Comparison of ENCODE assay signal across 9 cellular contexts in the genomic region with DNA sequence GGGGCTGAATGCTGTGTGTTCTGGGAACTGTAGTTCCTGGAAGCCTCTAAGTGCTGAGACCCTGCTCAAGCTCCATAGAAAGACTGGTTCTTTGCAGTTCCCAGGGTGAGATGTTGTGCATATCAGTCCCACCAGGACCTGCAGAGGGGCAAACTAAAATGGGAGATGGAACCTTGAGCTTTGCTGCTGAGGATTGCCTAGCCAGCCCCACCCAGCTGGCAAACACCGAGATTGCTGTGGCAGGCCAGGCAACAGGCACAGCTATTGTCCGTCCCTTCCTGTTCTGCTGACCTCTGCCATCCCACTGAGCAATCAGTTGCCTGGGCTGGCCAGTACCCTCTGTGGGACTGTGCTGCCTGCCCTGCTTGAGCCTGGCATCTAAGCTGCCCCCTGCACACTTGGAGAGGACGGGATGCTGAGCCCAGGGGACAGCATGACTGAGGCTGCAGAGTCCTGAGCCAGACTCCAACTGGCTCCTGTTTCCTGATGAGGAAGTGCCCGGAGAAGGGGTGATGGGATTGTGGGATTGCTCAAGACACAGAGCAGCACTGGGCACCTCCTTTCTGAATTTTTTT. TPM values are rescaled to one million over a fixed set of nuclear protein-coding genes. Genes with fewer than 3 reads are reported as not detected.
DNase-seq lines count a peak whose midpoint lies in the region; ATAC-seq and TF ChIP-seq lines count a peak whose summit lies in the region.
"Had no signal": no experiment of that assay in that cellular context is flagged by ENCODE, and none has a peak within 500 bp of the region (broad histone marks: within the 10 kb centered on the region; RNA-seq: fewer than 3 reads in every experiment).

No MANE protein-coding gene starts in this region.

- H3K4me3 ChIP-seq in heart right ventricle = no peak overlapping the region
- H3K4me3 ChIP-seq in body of pancreas = no peak overlapping the region
- H3K4me3 ChIP-seq in mucosa of descending colon = no peak overlapping the region
- H3K4me3 ChIP-seq in upper lobe of right lung = no peak overlapping the region

- H3K4me1 ChIP-seq in heart right ventricle (peaks cover 3 to 36% (median 27%) of the 10 kb centered on the region in 9 donors), body of pancreas (peaks cover 30% of the 10 kb centered on the region), mucosa of descending colon (ENCODE audit: low read depth) (peaks cover 46% of the 10 kb centered on the region), upper lobe of right lung (peaks cover 31% of the 10 kb centered on the region)

- peak in 1 of 3 donors; percentile 21 for TF ChIP-seq POLR2A in body of pancreas (IDR thresholded peaks at IDR 0.05)

- intact Hi-C loops in heart right ventricle (cut with DNase I) = loop anchor here in 1 of 10 donors (2.0 kb wide), 1 partner anchor 19 kb away; no protein-coding TSS in a partner anchor
- intact Hi-C loops in cardiac septum (cut with DNase I) = no loop called here
- intact Hi-C loops in body of pancreas (cut with DNase I) = no loop called here
- intact Hi-C loops in mucosa of descending colon (cut with DNase I, micrococcal nuclease) = no loop called here
- intact Hi-C loops in upper lobe of right lung (cut with DNase I) = no loop called here

- no peaks in the 10 kb centered on the region for H3K27me3 ChIP-seq in heart right ventricle
- no peaks in the 10 kb centered on the region for H3K27me3 ChIP-seq in body of pancreas
- H3K27me3 ChIP-seq in upper lobe of right lung = no peaks in the 10 kb centered on the region

- peak in 1 of 2 donors; percentile 22 for DNase-seq in heart right ventricle
- no peak for DNase-seq in cardiac septum (ENCODE audit: low spot score)
- DNase-seq in body of pancreas = no peak
- peak; percentile 78 to 83 (median 81) for DNase-seq in mucosa of descending colon
- peak; percentile 71 for DNase-seq in upper lobe of right lung
- no peak for DNase-seq in activated CD4-positive, alpha-beta T cell treated with anti-CD3 and anti-CD28 coated beads for 48 hours

- ATAC-seq in heart right ventricle (peak in 1 of 8 donors; percentile 2), body of pancreas (no peak), mucosa of descending colon (peak; percentile 67), upper lobe of right lung (peak; percentile 9), GM18498 (IDR thresholded peaks at IDR 0.05; ENCODE audit: unreplicated experiment) (no peak), HG03521 (IDR thresholded peaks at IDR 0.05; ENCODE audit: unreplicated experiment) (no peak)

- TF ChIP-seq CTCF in heart right ventricle (IDR thresholded peaks at IDR 0.05) = no peak
- TF ChIP-seq CTCF in body of pancreas (IDR thresholded peaks at IDR 0.05) = no peak
- TF ChIP-seq CTCF in mucosa of descending colon (IDR thresholded peaks at IDR 0.05) = no peak
- TF ChIP-seq CTCF in upper lobe of right lung (IDR thresholded peaks at IDR 0.05) = no peak

- no peaks in the 10 kb centered on the region for H3K9me3 ChIP-seq in heart right ventricle
- H3K9me3 ChIP-seq in body of pancreas = no peaks in the 10 kb centered on the region
- H3K9me3 ChIP-seq in mucosa of descending colon = no peaks in the 10 kb centered on the region
- H3K9me3 ChIP-seq in upper lobe of right lung = no peaks in the 10 kb centered on the region

- H3K27ac ChIP-seq in heart right ventricle (peak overlapping the region in 7 of 10 donors; percentile 20 to 81 (median 79)), body of pancreas (peak overlapping the region; percentile 53 to 86 (median 72)), upper lobe of right lung (peak overlapping the region; percentile 80)

- 44 to 66% methylated on average over 4 of the region's 4 CpGs for WGBS in heart right ventricle, 2 donors
- 33 to 62% methylated on average over 2 to 4 of the region's 4 CpGs for WGBS in body of pancreas, 2 donors

- H3K36me3 ChIP-seq in heart right ventricle = peaks cover 0 to 7% (median 0%) of the 10 kb centered on the region in 9 donors
- H3K36me3 ChIP-seq in body of pancreas (replicated peaks in 1 of 2; ENCODE audit: insufficient read depth in 1 of 2, low read depth in 2 of 2) = no peaks in the 10 kb centered on the region
- no peaks in the 10 kb centered on the region for H3K36me3 ChIP-seq in mucosa of descending colon (ENCODE audit: low read depth)
- H3K36me3 ChIP-seq in upper lobe of right lung = no peaks in the 10 kb centered on the region

RNA-seq across cellular contexts. Expression of a gene that starts 1.5 kb away (rescaled TPM):
- total RNA-seq in heart right ventricle = 10 to 100 TPM; 41.6 to 51.5 (median 45.8) TPM
- 10 to 100 TPM; 57.3 to 84.1 TPM for polyA plus RNA-seq in heart right ventricle
- total RNA-seq in cardiac septum = 49.5 TPM
- 100 to 1,000 TPM in 1 of 2 donors, 10 to 100 TPM in 1; 34.5 to 120 TPM for total RNA-seq in body of pancreas
- total RNA-seq in mucosa of descending colon = 100 to 1,000 TPM; 199 to 374 (median 300) TPM
- total RNA-seq in upper lobe of right lung = 97.7 TPM

RNA-seq across cellular contexts. Expression of a gene that starts 20.8 kb away (rescaled TPM):
- total RNA-seq in heart right ventricle = 10 to 100 TPM; 40.3 to 99.0 (median 46.4) TPM
- polyA plus RNA-seq in heart right ventricle = 10 to 100 TPM; 23.6 to 44.2 TPM
- 61.6 TPM for total RNA-seq in cardiac septum
- 10 to 100 TPM; 24.4 to 33.2 TPM for total RNA-seq in body of pancreas
- 100 to 1,000 TPM; 104 to 110 (median 107) TPM for total RNA-seq in mucosa of descending colon
- total RNA-seq in upper lobe of right lung = 99.7 TPM

RNA-seq across cellular contexts. Expression of a gene that starts 22.3 kb away (rescaled TPM):
- total RNA-seq in heart right ventricle = under 1 TPM in 1 of 10 donors, not detected in 9; 0.17 TPM
- under 1 TPM in 1 of 2 donors, not detected in 1; 0.16 TPM for polyA plus RNA-seq in heart right ventricle
- total RNA-seq in cardiac septum = not detected
- total RNA-seq in body of pancreas = 1 to 10 TPM in 1 of 2 donors, not detected in 1; 3.6 TPM
- total RNA-seq in mucosa of descending colon = 1 to 10 TPM in 1 of 3 donors, under 1 TPM in 2; 0.41 to 1.2 (median 0.63) TPM
- 2.5 TPM for total RNA-seq in upper lobe of right lung
- total RNA-seq: myocyte had no signal

RNA-seq across cellular contexts. Expression of a gene that starts 32.0 kb away (rescaled TPM):
- 10 to 100 TPM; 61.4 to 99.6 (median 73.1) TPM for total RNA-seq in heart right ventricle
- 100 to 1,000 TPM in 1 of 2 donors, 10 to 100 TPM in 1; 88.7 to 194 TPM for polyA plus RNA-seq in heart right ventricle
- 62.0 TPM for total RNA-seq in cardiac septum
- 10 to 100 TPM; 26.2 to 28.7 TPM for total RNA-seq in body of pancreas
- 100 to 1,000 TPM in 2 of 3 donors, 10 to 100 TPM in 1; 94.4 to 155 (median 141) TPM for total RNA-seq in mucosa of descending colon
- total RNA-seq in upper lobe of right lung = 123 TPM

Comparison
In these comparisons a context has a peak if more than half of its experiments do, and no peak if none do; other contexts are left out.
1. ATAC-seq: peak in mucosa of descending colon (single experiment) and upper lobe of right lung (single experiment); none in body of pancreas (single experiment), GM18498 (single experiment) and HG03521 (single experiment).
2. DNase-seq: peak in mucosa of descending colon (3 of 3) and upper lobe of right lung (single experiment); none in cardiac septum (single experiment), body of pancreas (0 of 4) and activated CD4-positive, alpha-beta T cell treated with anti-CD3 and anti-CD28 coated beads for 48 hours (single experiment).
3. Peak in every context shown above with its lines, with median percentiles within 50 percentile points of each other: H3K27ac ChIP-seq.